11 cellular contexts compared by ENCODE assay signal in the genomic region with DNA sequence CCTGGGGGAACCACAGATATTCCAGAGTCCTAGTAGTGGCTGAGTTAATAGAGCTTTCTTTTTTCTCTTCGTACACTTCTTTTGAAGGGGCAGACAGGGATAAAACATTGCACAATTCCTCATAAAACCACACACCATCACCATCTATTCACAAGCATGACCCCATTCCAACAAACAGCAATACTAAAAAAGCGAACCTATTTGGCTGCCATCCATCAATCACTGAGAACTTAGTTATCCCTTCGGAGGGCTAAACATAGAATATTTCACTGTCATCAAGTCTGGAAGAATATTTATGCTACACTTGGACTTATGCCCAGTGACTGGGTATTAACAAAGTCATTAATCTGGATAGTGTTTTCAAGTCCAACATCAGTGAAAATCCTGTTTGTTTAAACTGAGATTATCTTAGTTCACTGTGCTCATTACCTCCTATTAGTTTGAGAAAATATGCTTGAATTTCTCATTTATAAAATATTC.
DNase-seq lines count a peak whose midpoint lies in the region; ATAC-seq and TF ChIP-seq lines count a peak whose summit lies in the region.
"Had no signal": no experiment of that assay in that cellular context is flagged by ENCODE, and none has a peak within 500 bp of the region (broad histone marks: within the 10 kb centered on the region; RNA-seq: fewer than 3 reads in every experiment).

No MANE protein-coding gene starts in this region.

- H3K9ac ChIP-seq in SK-N-SH: no peak overlapping the region

- TF ChIP-seq EP300 in SK-N-SH (IDR thresholded peaks at IDR 0.05; ENCODE audit: borderline replicate concordance in 1 of 2, low read depth in 1 of 2, low read length in 1 of 2): peak in 1 of 2 experiments; percentile 54; a peak in 1 of 4 replicates

- no peaks in the 10 kb centered on the region for H4K20me1 ChIP-seq in SK-N-SH (ENCODE audit: insufficient read depth)

- peaks cover 14 to 23% of the 10 kb centered on the region in 2 experiments for H3K4me1 ChIP-seq in SK-N-SH (ENCODE audit: control insufficient read depth in 1 of 2, insufficient read depth in 2 of 2, low read depth in 1 of 2, low read length in 1 of 2)

- no peaks in the 10 kb centered on the region for H3K9me2 ChIP-seq in SK-N-SH

- no peaks in the 10 kb centered on the region for H3K79me2 ChIP-seq in SK-N-SH (ENCODE audit: insufficient read depth)

- H3K27ac ChIP-seq in SK-N-SH (ENCODE audit: low read depth in 2 of 2, low read length in 1 of 2): peak overlapping the region; percentile 28 to 62; a peak in 3 of 4 replicates
- H3K27ac ChIP-seq: cardiac muscle cell had no signal

- H3F3A ChIP-seq in SK-N-SH (replicated peaks; ENCODE audit: insufficient read depth): peaks cover 34% of the 10 kb centered on the region

- peaks cover 2 to 4% of the 10 kb centered on the region in 2 experiments for H3K36me3 ChIP-seq in SK-N-SH (replicated peaks in 1 of 2; ENCODE audit: control insufficient read depth in 1 of 2, insufficient read depth in 2 of 2, low read length in 1 of 2)
- H3K36me3 ChIP-seq: cardiac muscle cell, tibial nerve had no signal

- H2AFZ ChIP-seq in SK-N-SH (ENCODE audit: low read depth): no peak overlapping the region

- POLR2A ChIA-PET in SK-N-SH (lab: Yijun Ruan, JAX): no interaction called here

- H3K27me3 ChIP-seq in SK-N-SH (ENCODE audit: insufficient read depth): no peaks in the 10 kb centered on the region
- H3K27me3 ChIP-seq: cardiac muscle cell, tibial nerve had no signal

- peak; percentile 22 for DNase-seq in HS-5 (ENCODE audit: low read depth)
- no peak for DNase-seq in SK-N-SH
- DNase-seq in glomerular visceral epithelial cell (ENCODE audit: extremely low spot score): peak; percentile 39
- DNase-seq in stromal cell of bone marrow (ENCODE audit: low read depth): peak; percentile 68
- no peak for DNase-seq in HT-29 (ENCODE audit: low spot score)
- no peak for DNase-seq in NCI-H1930 (lab: John Stamatoyannopoulos, UW)
- DNase-seq: natural killer cell had no signal

- CTCF ChIA-PET in SK-N-SH (lab: Yijun Ruan, JAX): interaction anchor here (3.7 kb wide), 1 partner anchor 22 kb away, joined by 11 read pairs; no protein-coding TSS in a partner anchor

- no peak overlapping the region for H3K4me3 ChIP-seq in SK-N-SH (ENCODE audit: low read depth in 2 of 2, low read length in 1 of 2)
- H3K4me3 ChIP-seq: cardiac muscle cell, tibial nerve had no signal

- ATAC-seq in GM21390 (IDR thresholded peaks at IDR 0.05; ENCODE audit: unreplicated experiment) (no peak), HG02763 (IDR thresholded peaks at IDR 0.05; ENCODE audit: unreplicated experiment) (no peak)
- ATAC-seq: natural killer cell had no signal

- TF ChIP-seq CTCF in SK-N-SH (IDR thresholded peaks at IDR 0.05): no peak

- H3K4me2 ChIP-seq in SK-N-SH: peak overlapping the region; percentile 29; the same call in 1 of the 2 replicates

- TF ChIP-seq RAD21 in SK-N-SH (IDR thresholded peaks at IDR 0.05; ENCODE audit: low read length): no peak

- H3K9me3 ChIP-seq in SK-N-SH: no peaks in the 10 kb centered on the region
- H3K9me3 ChIP-seq: tibial nerve had no signal

- 28% methylated on average over 3 of the region's 3 CpGs for WGBS in SK-N-SH (ENCODE audit: low lambda C conversion rate)

TF ChIP-seq in SK-N-SH, 30 proteins besides CTCF, POLR2A, EP300 and RAD21 (continues in another document):
- TF ChIP-seq NFIC (IDR thresholded peaks at IDR 0.05; ENCODE audit: borderline replicate concordance): peak; percentile 78
- TF ChIP-seq, protein P1, sequence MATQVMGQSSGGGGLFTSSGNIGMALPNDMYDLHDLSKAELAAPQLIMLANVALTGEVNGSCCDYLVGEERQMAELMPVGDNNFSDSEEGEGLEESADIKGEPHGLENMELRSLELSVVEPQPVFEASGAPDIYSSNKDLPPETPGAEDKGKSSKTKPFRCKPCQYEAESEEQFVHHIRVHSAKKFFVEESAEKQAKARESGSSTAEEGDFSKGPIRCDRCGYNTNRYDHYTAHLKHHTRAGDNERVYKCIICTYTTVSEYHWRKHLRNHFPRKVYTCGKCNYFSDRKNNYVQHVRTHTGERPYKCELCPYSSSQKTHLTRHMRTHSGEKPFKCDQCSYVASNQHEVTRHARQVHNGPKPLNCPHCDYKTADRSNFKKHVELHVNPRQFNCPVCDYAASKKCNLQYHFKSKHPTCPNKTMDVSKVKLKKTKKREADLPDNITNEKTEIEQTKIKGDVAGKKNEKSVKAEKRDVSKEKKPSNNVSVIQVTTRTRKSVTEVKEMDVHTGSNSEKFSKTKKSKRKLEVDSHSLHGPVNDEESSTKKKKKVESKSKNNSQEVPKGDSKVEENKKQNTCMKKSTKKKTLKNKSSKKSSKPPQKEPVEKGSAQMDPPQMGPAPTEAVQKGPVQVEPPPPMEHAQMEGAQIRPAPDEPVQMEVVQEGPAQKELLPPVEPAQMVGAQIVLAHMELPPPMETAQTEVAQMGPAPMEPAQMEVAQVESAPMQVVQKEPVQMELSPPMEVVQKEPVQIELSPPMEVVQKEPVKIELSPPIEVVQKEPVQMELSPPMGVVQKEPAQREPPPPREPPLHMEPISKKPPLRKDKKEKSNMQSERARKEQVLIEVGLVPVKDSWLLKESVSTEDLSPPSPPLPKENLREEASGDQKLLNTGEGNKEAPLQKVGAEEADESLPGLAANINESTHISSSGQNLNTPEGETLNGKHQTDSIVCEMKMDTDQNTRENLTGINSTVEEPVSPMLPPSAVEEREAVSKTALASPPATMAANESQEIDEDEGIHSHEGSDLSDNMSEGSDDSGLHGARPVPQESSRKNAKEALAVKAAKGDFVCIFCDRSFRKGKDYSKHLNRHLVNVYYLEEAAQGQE (IDR thresholded peaks at IDR 0.05; ENCODE audit: low read depth, low read length): no peak
- TF ChIP-seq TEAD4 (IDR thresholded peaks at IDR 0.05; ENCODE audit: borderline replicate concordance, insufficient read depth): no peak
- no peak for TF ChIP-seq MXI1 (IDR thresholded peaks at IDR 0.05; ENCODE audit: low read depth, low read length)
- TF ChIP-seq SMC3 (IDR thresholded peaks at IDR 0.05; ENCODE audit: low read depth, low read length): no peak
- TF ChIP-seq, protein P2, sequence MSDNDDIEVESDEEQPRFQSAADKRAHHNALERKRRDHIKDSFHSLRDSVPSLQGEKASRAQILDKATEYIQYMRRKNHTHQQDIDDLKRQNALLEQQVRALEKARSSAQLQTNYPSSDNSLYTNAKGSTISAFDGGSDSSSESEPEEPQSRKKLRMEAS (IDR thresholded peaks at IDR 0.05; ENCODE audit: low read depth): no peak
- TF ChIP-seq POLR2AphosphoS5 (IDR thresholded peaks at IDR 0.05; ENCODE audit: low read depth, low read length): peak; percentile 40; the same call in 1 of the 2 replicates
- TF ChIP-seq CHD2 (IDR thresholded peaks at IDR 0.05; ENCODE audit: low read length, partially characterized antibody): no peak
- TF ChIP-seq RCOR1 (IDR thresholded peaks at IDR 0.05; ENCODE audit: low read length): no peak
- TF ChIP-seq, protein P3, sequence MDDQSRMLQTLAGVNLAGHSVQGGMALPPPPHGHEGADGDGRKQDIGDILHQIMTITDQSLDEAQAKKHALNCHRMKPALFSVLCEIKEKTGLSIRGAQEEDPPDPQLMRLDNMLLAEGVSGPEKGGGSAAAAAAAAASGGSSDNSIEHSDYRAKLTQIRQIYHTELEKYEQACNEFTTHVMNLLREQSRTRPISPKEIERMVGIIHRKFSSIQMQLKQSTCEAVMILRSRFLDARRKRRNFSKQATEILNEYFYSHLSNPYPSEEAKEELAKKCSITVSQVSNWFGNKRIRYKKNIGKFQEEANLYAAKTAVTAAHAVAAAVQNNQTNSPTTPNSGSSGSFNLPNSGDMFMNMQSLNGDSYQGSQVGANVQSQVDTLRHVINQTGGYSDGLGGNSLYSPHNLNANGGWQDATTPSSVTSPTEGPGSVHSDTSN (IDR thresholded peaks at IDR 0.05): peak; percentile 86
- no peak for TF ChIP-seq TAF1 (IDR thresholded peaks at IDR 0.05; ENCODE audit: borderline replicate concordance, low read depth, low read length)
- TF ChIP-seq NRF1 (IDR thresholded peaks at IDR 0.05; ENCODE audit: low read depth, low read length): no peak
- no peak for TF ChIP-seq RXRA (IDR thresholded peaks at IDR 0.05; ENCODE audit: borderline replicate concordance, low read depth)
- no peak for TF ChIP-seq GABPA (IDR thresholded peaks at IDR 0.05; ENCODE audit: low read depth)
- TF ChIP-seq, protein P4, sequence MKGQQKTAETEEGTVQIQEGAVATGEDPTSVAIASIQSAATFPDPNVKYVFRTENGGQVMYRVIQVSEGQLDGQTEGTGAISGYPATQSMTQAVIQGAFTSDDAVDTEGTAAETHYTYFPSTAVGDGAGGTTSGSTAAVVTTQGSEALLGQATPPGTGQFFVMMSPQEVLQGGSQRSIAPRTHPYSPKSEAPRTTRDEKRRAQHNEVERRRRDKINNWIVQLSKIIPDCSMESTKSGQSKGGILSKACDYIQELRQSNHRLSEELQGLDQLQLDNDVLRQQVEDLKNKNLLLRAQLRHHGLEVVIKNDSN (IDR thresholded peaks at IDR 0.05; ENCODE audit: borderline replicate concordance, low read depth): no peak
- TF ChIP-seq JUND (IDR thresholded peaks at IDR 0.05): no peak; the same call in 1 of the 2 replicates
- TF ChIP-seq TCF12 (IDR thresholded peaks at IDR 0.05): peak; percentile 64
- TF ChIP-seq, protein P5, sequence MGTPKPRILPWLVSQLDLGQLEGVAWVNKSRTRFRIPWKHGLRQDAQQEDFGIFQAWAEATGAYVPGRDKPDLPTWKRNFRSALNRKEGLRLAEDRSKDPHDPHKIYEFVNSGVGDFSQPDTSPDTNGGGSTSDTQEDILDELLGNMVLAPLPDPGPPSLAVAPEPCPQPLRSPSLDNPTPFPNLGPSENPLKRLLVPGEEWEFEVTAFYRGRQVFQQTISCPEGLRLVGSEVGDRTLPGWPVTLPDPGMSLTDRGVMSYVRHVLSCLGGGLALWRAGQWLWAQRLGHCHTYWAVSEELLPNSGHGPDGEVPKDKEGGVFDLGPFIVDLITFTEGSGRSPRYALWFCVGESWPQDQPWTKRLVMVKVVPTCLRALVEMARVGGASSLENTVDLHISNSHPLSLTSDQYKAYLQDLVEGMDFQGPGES (IDR thresholded peaks at IDR 0.05; ENCODE audit: low read depth, low read length): no peak
- no peak for TF ChIP-seq RFX5 (IDR thresholded peaks at IDR 0.05; ENCODE audit: low read length)
- 0 out of 2 replicates have a peak, but pooled peaks have one; percentile 63 for TF ChIP-seq MEF2A (IDR thresholded peaks at IDR 0.05; ENCODE audit: borderline replicate concordance, low read depth)
- no peak for TF ChIP-seq EZH2phosphoT487 (IDR thresholded peaks at IDR 0.05; ENCODE audit: borderline replicate concordance, low read depth)
- no peak for TF ChIP-seq YY1 (IDR thresholded peaks at IDR 0.05; ENCODE audit: low read depth)

Comparison
In these comparisons a context has a peak if more than half of its experiments do, and no peak if none do; other contexts are left out.
1. DNase-seq: peak in HS-5 (single experiment), glomerular visceral epithelial cell (single experiment) and stromal cell of bone marrow (single experiment); none in SK-N-SH (single experiment), HT-29 (single experiment) and NCI-H1930 (0 of 2).